Comparison of ENCODE assay signal across 11 cellular contexts in genomic region chr1:113219377-113219776, GRCh38.
DNase-seq lines count a peak whose midpoint lies in the region; TF ChIP-seq lines count a peak whose summit lies in the region.
"Had no signal": no experiment of that assay in that cellular context is flagged by ENCODE, and none has a peak within 500 bp of the region (broad histone marks: within the 10 kb centered on the region; RNA-seq: fewer than 3 reads in every experiment).

No MANE protein-coding gene starts in this region.

- no peak overlapping the region for H3K4me3 ChIP-seq in cardiac fibroblast (replicated peaks in 1 of 2; ENCODE audit: low read depth in 2 of 2, low read length in 2 of 2)

- TF ChIP-seq CTCF in cardiac fibroblast (IDR thresholded peaks at IDR 0.05; ENCODE audit: low read depth, low read length) (peak; percentile 32), neural crest cell (conservative IDR thresholded peaks at IDR 0.05) (peak; percentile 24)

- H3K27me3 Mint-ChIP-seq in neural crest cell (ENCODE audit: low read depth): no peaks in the 10 kb centered on the region
- H3K27me3 Mint-ChIP-seq: dendritic cell treated with granulocyte-macrophage colony-stimulating factor and Interleukin-4, amounts not matched to agents 40 ng/mL and 50 ng/mL, for 4 days had no signal

- peaks cover 3% of the 10 kb centered on the region for H3K36me3 Mint-ChIP-seq in neural crest cell (ENCODE audit: low read depth)
- H3K36me3 Mint-ChIP-seq: natural killer cell treated with Interleukin-12 subunit alpha and Interleukin-12 subunit beta and Interleukin-15 and Interleukin-18, amount 100 ng/mL, for 72 hours had no signal

- H3K4me3 Mint-ChIP-seq in neural crest cell: no peak overlapping the region
- H3K4me3 Mint-ChIP-seq: dendritic cell treated with granulocyte-macrophage colony-stimulating factor and Interleukin-4, amounts not matched to agents 40 ng/mL and 50 ng/mL, for 4 days; natural killer cell treated with Interleukin-12 subunit alpha and Interleukin-12 subunit beta and Interleukin-15 and Interleukin-18, amount 100 ng/mL, for 72 hours had no signal

- TF ChIP-seq RAD21 in Ishikawa (IDR thresholded peaks at IDR 0.05; ENCODE audit: low read depth): peak; percentile 36

- H3K4me1 Mint-ChIP-seq in neural crest cell: peaks cover 6% of the 10 kb centered on the region

- H3K9me3 Mint-ChIP-seq in neural crest cell: peaks cover 5% of the 10 kb centered on the region
- H3K9me3 Mint-ChIP-seq: dendritic cell treated with granulocyte-macrophage colony-stimulating factor and Interleukin-4, amounts not matched to agents 40 ng/mL and 50 ng/mL, for 4 days had no signal

- DNase-seq in ELF-1 (ENCODE audit: low read depth, low spot score): peak; percentile 55
- no peak for DNase-seq in cardiac fibroblast (ENCODE audit: low read depth in 2 of 2)
- no peak for DNase-seq in neural crest cell (ENCODE audit: low read depth, low spot score)
- DNase-seq in T-helper 9 cell: no peak
- no peak for DNase-seq in activated CD8-positive, alpha-beta memory T cell treated with anti-CD3 and anti-CD28 coated beads for 24 hours
- no peak for DNase-seq in NCI-H2171 treated with DMSO at 0.1 percent for 48 hours (lab: John Stamatoyannopoulos, UW)
- DNase-seq: activated CD4-positive, CD25-positive, alpha-beta regulatory T cell; stimulated activated naive CD4-positive, alpha-beta T cell treated with Interleukin-2 at 50 U/mL for 16 hours had no signal

- H3K27ac Mint-ChIP-seq in neural crest cell (ENCODE audit: unreplicated experiment): no peak overlapping the region
- H3K27ac Mint-ChIP-seq: dendritic cell treated with granulocyte-macrophage colony-stimulating factor and Interleukin-4, amounts not matched to agents 40 ng/mL and 50 ng/mL, for 4 days; natural killer cell treated with Interleukin-12 subunit alpha and Interleukin-12 subunit beta and Interleukin-15 and Interleukin-18, amount 100 ng/mL, for 72 hours had no signal

- no peak for TF ChIP-seq EP300 in Ishikawa (IDR thresholded peaks at IDR 0.05; ENCODE audit: borderline replicate concordance)

TF ChIP-seq in Ishikawa, 13 proteins besides CTCF, POLR2A, EP300 and RAD21:
- no peak for TF ChIP-seq TCF12 (IDR thresholded peaks at IDR 0.05; ENCODE audit: low read depth)
- TF ChIP-seq MAX (IDR thresholded peaks at IDR 0.05): no peak
